In genomic region chr2:95057535-95058453, GRCh38 we compare ENCODE assay signal across 16 cellular contexts. TPM values are rescaled to one million over a fixed set of nuclear protein-coding genes. Genes with fewer than 3 reads are reported as not detected.
A peak's percentile ranks its signal among the peaks of the same experiment; 100 is the strongest.
DNase-seq lines count a peak whose midpoint lies in the region; ATAC-seq, FAIRE-seq and TF ChIP-seq lines count a peak whose summit lies in the region.
"Had no signal": no experiment of that assay in that cellular context is flagged by ENCODE, and none has a peak within 500 bp of the region (broad histone marks: within the 10 kb centered on the region; RNA-seq: fewer than 3 reads in every experiment).

No MANE protein-coding gene starts in this region.

- intact Hi-C loops in activated CD4-positive, alpha-beta T cell treated with anti-CD3 and anti-CD28 coated beads for 36 hours (cut with DNase I, micrococcal nuclease), result no loop called here
- intact Hi-C loops in K562 (cut with micrococcal nuclease), result no loop called here

- no peaks in the 10 kb centered on the region for H3K27me3 Mint-ChIP-seq in activated CD4-positive, alpha-beta T cell treated with anti-CD3 and anti-CD28 coated beads for 36 hours
- H3K27me3 Mint-ChIP-seq in T-helper 17 cell, result no peaks in the 10 kb centered on the region

- peaks cover 10% of the 10 kb centered on the region; the same call in 1 of the 2 replicates for H4K20me1 ChIP-seq in K562 (replicated peaks; ENCODE audit: control insufficient read depth, insufficient read depth, low read length)

- H2AFZ ChIP-seq in K562 (ENCODE audit: low read depth, low read length), result no peak overlapping the region

- in situ Hi-C loops in K562 (cut with MboI), result no loop called here

- FAIRE-seq in K562 (lab: Jason Lieb, UNC), result no peak
- FAIRE-seq: A549, D721Med had no signal

- POLR2A ChIA-PET in activated CD4-positive, alpha-beta T cell treated with anti-CD3 and anti-CD28 coated beads for 36 hours (lab: Charles Lee), result no interaction called here
- POLR2A ChIA-PET in K562 (lab: Yijun Ruan, JAX), result no interaction called here

- CTCF ChIA-PET in activated CD4-positive, alpha-beta T cell treated with anti-CD3 and anti-CD28 coated beads for 36 hours (lab: Charles Lee), result interaction anchor here (0.7 to 7.2 kb wide), 4 partner anchors 15 to 34 kb away, joined by 3 to 89 read pairs (median 34); partner anchors contain the start of gene MAL
- CTCF ChIA-PET in K562 (lab: Yijun Ruan, JAX; ENCODE audit: low intra/inter-chr PET ratio), result no interaction called here

- no peak overlapping the region for H3K27ac Mint-ChIP-seq in activated CD4-positive, alpha-beta T cell treated with anti-CD3 and anti-CD28 coated beads for 36 hours
- no peak overlapping the region for H3K27ac Mint-ChIP-seq in T-helper 17 cell
- H3K27ac Mint-ChIP-seq: WTC11 had no signal

- no peak for TF ChIP-seq CTCF in K562 (IDR thresholded peaks at IDR 0.05 in 2 of 3, conservative IDR thresholded peaks at IDR 0.05 in 1 of 3; ENCODE audit: insufficient read depth in 2 of 3, low read depth in 1 of 3, low read length in 3 of 3)

- TF ChIP-seq POLR2A in K562 (conservative IDR thresholded peaks at IDR 0.05), result no peak

- H3K27ac ChIP-seq in K562 (ENCODE audit: extremely low read depth, low read depth, low read length) (no peak overlapping the region), substantia nigra (ENCODE audit: low read depth, low read length, poor library complexity, severe bottlenecking) (peak overlapping the region; percentile 100)
- H3K27ac ChIP-seq: A549, KMS-11, right lobe of liver, tibial artery had no signal

- no TSS peak for BruUV-seq in K562 (replicated peaks; lab: Mats Ljungman, UMichigan)

- TF ChIP-seq RAD21 in K562 (CRISPR knock-in tag; conservative IDR thresholded peaks at IDR 0.05 in 1 of 2, IDR thresholded peaks at IDR 0.05 in 1 of 2), result no peak

- peak; percentile 16 for DNase-seq in activated CD4-positive, alpha-beta T cell treated with anti-CD3 and anti-CD28 coated beads for 36 hours
- no peak for DNase-seq in activated CD4-positive, alpha-beta T cell treated with anti-CD3 and anti-CD28 coated beads, Interleukin-2, amount 50 U/mL, for 4 hours
- DNase-seq in K562 (ENCODE audit: extremely low read depth in 1 of 4, low spot score in 3 of 4), result no peak
- DNase-seq in left kidney (ENCODE audit: low read depth, low spot score), result peak; percentile 62
- DNase-seq in substantia nigra (lab: John Stamatoyannopoulos, UW), result peak in 47 of 49 donors; percentile 48 to 95 (median 85)
- DNase-seq in NCI-H1417 treated with DMSO at 0.1 percent for 48 hours (lab: John Stamatoyannopoulos, UW), result no peak
- DNase-seq in stimulated activated CD4-positive, alpha-beta T cell treated with anti-CD3 and anti-CD28 coated beads, Interleukin-2, amount 100 ng/mL, for 24 hours, result no peak
- DNase-seq in T-helper 17 cell, result no peak
- DNase-seq: NCI-H2081 treated with DMSO at 0.1 percent for 48 hours, SK-N-SH had no signal

- no peaks in the 10 kb centered on the region for H3K9me1 ChIP-seq in K562 (ENCODE audit: control insufficient read depth, insufficient read depth, low read length)

- H3K36me3 Mint-ChIP-seq in activated CD4-positive, alpha-beta T cell treated with anti-CD3 and anti-CD28 coated beads for 36 hours (ENCODE audit: low read depth), result peaks cover 6% of the 10 kb centered on the region
- H3K36me3 Mint-ChIP-seq in T-helper 17 cell (ENCODE audit: low read depth), result no peaks in the 10 kb centered on the region
- H3K36me3 Mint-ChIP-seq: WTC11 had no signal

- peaks cover 51% of the 10 kb centered on the region for H3K4me1 Mint-ChIP-seq in activated CD4-positive, alpha-beta T cell treated with anti-CD3 and anti-CD28 coated beads for 36 hours
- H3K4me1 Mint-ChIP-seq in T-helper 17 cell, result peaks cover 42% of the 10 kb centered on the region

- H3K9me3 ChIP-seq in K562 (replicated peaks; ENCODE audit: control insufficient read depth, insufficient read depth, low read depth, low read length) (no peaks in the 10 kb centered on the region), T-helper 17 cell (ENCODE audit: control insufficient read depth, low read length, poor library complexity, severe bottlenecking) (no peaks in the 10 kb centered on the region)
- H3K9me3 ChIP-seq: A549, right lobe of liver, SK-N-SH, tibial artery had no signal

- H3K79me2 ChIP-seq in K562 (ENCODE audit: control insufficient read depth, insufficient read depth, low read length), result no peaks in the 10 kb centered on the region

- no peak for TF ChIP-seq EP300 in K562 (IDR thresholded peaks at IDR 0.05; ENCODE audit: low read length)

- no peak overlapping the region for H3K4me3 Mint-ChIP-seq in activated CD4-positive, alpha-beta T cell treated with anti-CD3 and anti-CD28 coated beads for 36 hours
- no peak overlapping the region for H3K4me3 Mint-ChIP-seq in T-helper 17 cell
- H3K4me3 Mint-ChIP-seq: WTC11 had no signal

- 1% methylated on average over 27 of the region's 28 CpGs for WGBS in K562 (ENCODE audit: insufficient coverage, low coverage, missing lambda C conversion rate)

- H3K4me1 ChIP-seq in K562 (replicated peaks in 1 of 2; ENCODE audit: control insufficient read depth in 2 of 2, insufficient read depth in 2 of 2, low read length in 2 of 2), result no peaks in the 10 kb centered on the region
- H3K4me1 ChIP-seq: A549, right lobe of liver, tibial artery had no signal

- no peak overlapping the region for H3K4me3 ChIP-seq in K562
- H3K4me3 ChIP-seq: A549, right lobe of liver, tibial artery had no signal

- no peak for ATAC-seq in activated CD4-positive, alpha-beta T cell treated with anti-CD3 and anti-CD28 coated beads for 36 hours
- no peak for ATAC-seq in K562
- no peak for ATAC-seq in T-helper 17 cell
- ATAC-seq: A549, WTC11 had no signal

- peaks cover 13 to 81% of the 10 kb centered on the region in 2 experiments for H3K27me3 ChIP-seq in K562 (ENCODE audit: control insufficient read depth in 2 of 2, insufficient read depth in 2 of 2, low read length in 2 of 2)
- H3K27me3 ChIP-seq: right lobe of liver had no signal

- H3K9me3 Mint-ChIP-seq in activated CD4-positive, alpha-beta T cell treated with anti-CD3 and anti-CD28 coated beads for 36 hours (ENCODE audit: low read depth), result no peaks in the 10 kb centered on the region
- H3K9me3 Mint-ChIP-seq: WTC11 had no signal

- H3K9ac ChIP-seq in K562 (ENCODE audit: insufficient read depth in 1 of 2, low read depth in 2 of 2, low read length in 2 of 2), result no peak overlapping the region
- H3K9ac ChIP-seq: KMS-11, SK-N-SH had no signal

- no peak overlapping the region for H3K4me2 ChIP-seq in K562 (ENCODE audit: insufficient read depth, low read length)
- H3K4me2 ChIP-seq: A549, KMS-11, SK-N-SH had no signal

- no peaks in the 10 kb centered on the region for H3K36me3 ChIP-seq in K562 (ENCODE audit: control insufficient read depth, insufficient read depth, low read length)
- H3K36me3 ChIP-seq: right lobe of liver, tibial artery had no signal

TF ChIP-seq in K562, 482 proteins besides CTCF, POLR2A, EP300 and RAD21 (continues in another document):
- TF ChIP-seq CREB3L1 (IDR thresholded peaks at IDR 0.05; ENCODE audit: borderline replicate concordance, low read depth) (no peak), RBM25 (IDR thresholded peaks at IDR 0.05; ENCODE audit: low read depth, low read length, severe bottlenecking) (peak; percentile 95), HDAC1 (IDR thresholded peaks at IDR 0.05) (no peak), MCM5 (IDR thresholded peaks at IDR 0.05; ENCODE audit: low read depth) (no peak), ZFP36 (IDR thresholded peaks at IDR 0.05; ENCODE audit: low read depth, low read length, partially characterized antibody) (peak; percentile 78), PRMT5 (CRISPR knock-in tag; IDR thresholded peaks at IDR 0.05) (no peak), CREB3 (tag; conservative IDR thresholded peaks at IDR 0.05; ENCODE audit: low read depth) (no peak), KDM1A (IDR thresholded peaks at IDR 0.05) (peak in 1 of 2 experiments; percentile 30; a peak in 1 of 4 replicates)

RNA-seq across cellular contexts. Expression of gene MAL, which starts 32.3 kb away (rescaled TPM):
- total RNA-seq in activated CD4-positive, alpha-beta T cell treated with anti-CD3 and anti-CD28 coated beads for 36 hours, result 10 to 100 TPM; 35.4 to 43.3 TPM
- not detected in 2 replicates for total RNA-seq in K562 (2011; cell fraction: chromatin; rRNA removed; ENCODE audit: low replicate concordance)
- total RNA-seq in K562 (2011; cell fraction: nucleolus; rRNA removed), result not detected in 2 replicates
- total RNA-seq in K562 (2011; cell fraction: nucleoplasm; rRNA removed), result not detected in 2 replicates
- total RNA-seq in K562 (2014; rRNA removed), result not detected in 2 replicates
- not detected in 2 replicates for total RNA-seq in K562 (2014; rRNA removed; fragmentation: Illumina TruSeq; extraction: Trizol)
- not detected in 2 replicates for total RNA-seq in K562 (2015; rRNA removed; fragmentation: Illumina TruSeq; extraction: Trizol)
- not detected in 2 replicates for total RNA-seq in K562 (2021)
- not detected in 2 replicates for polyA plus RNA-seq in K562 (2011; rRNA removed)
- polyA plus RNA-seq in K562 (2011; cell fraction: cytosol; rRNA removed), result not detected in 2 replicates
- polyA plus RNA-seq in K562 (2011; cell fraction: nucleus; rRNA removed), result not detected in 2 replicates
- polyA plus RNA-seq in K562 (2012), result not detected in 2 replicates
- not detected in 2 replicates for polyA plus RNA-seq in K562 (2014; fragmentation: Illumina TruSeq; extraction: Trizol)
- polyA plus RNA-seq in K562 (2014; fragmentation: Nextera tagmentation; extraction: Ambion mirVana), result not detected
- not detected in 2 replicates for polyA plus RNA-seq in K562 (2014; rRNA removed)
- polyA minus RNA-seq in K562 (2011; rRNA and poly(A)+ RNA removed), result not detected in 2 replicates
- not detected in 2 replicates for polyA minus RNA-seq in K562 (2011; cell fraction: cytosol; rRNA and poly(A)+ RNA removed)
- polyA minus RNA-seq in K562 (2011; cell fraction: nucleus; rRNA and poly(A)+ RNA removed), result not detected in 2 replicates
- total RNA-seq in T-helper 17 cell, result 100 to 1,000 TPM; 127 to 159 TPM
- polyA plus RNA-seq: A549, SK-N-SH had no signal

Comparison
In these comparisons a context has a peak if more than half of its experiments do, and no peak if none do; other contexts are left out.
1. DNase-seq: peak in activated CD4-positive, alpha-beta T cell treated with anti-CD3 and anti-CD28 coated beads for 36 hours (single experiment), left kidney (single experiment) and substantia nigra (47 of 49); none in activated CD4-positive, alpha-beta T cell treated with anti-CD3 and anti-CD28 coated beads, Interleukin-2, amount 50 U/mL, for 4 hours (0 of 2), K562 (0 of 4), NCI-H1417 treated with DMSO at 0.1 percent for 48 hours (single experiment), stimulated activated CD4-positive, alpha-beta T cell treated with anti-CD3 and anti-CD28 coated beads, Interleukin-2, amount 100 ng/mL, for 24 hours (0 of 2) and T-helper 17 cell (0 of 3).
2. RNA of gene MAL, which starts 32.3 kb away (total RNA-seq): 127 to 159 TPM in T-helper 17 cell and 35.4 to 43.3 TPM in activated CD4-positive, alpha-beta T cell treated with anti-CD3 and anti-CD28 coated beads for 36 hours; not detected in K562; every median in the first group is over 10 times any median in the second.